31 cellular contexts compared by ENCODE assay signal in the genomic region with DNA sequence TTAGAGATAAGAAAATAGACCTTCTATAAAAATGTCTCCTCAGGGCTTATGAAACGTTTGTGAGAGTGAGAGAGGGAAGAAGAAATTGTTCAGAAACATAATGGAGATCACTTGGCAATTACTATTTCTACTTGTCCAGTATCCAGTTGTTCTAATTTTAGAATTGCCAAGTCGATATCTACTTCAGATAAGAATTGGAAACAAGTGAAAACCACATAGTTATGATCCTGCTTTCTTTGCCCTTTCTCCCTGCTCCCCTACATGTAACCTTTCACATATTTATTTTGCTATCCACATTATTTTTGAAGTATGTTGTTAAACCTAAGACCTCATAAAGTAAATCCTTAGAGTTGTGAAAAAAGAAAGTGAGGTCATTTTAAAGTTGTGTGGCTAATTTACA.
"Had no signal": no experiment of that assay in that cellular context is flagged by ENCODE, and none has a peak within 500 bp of the region (broad histone marks: within the 10 kb centered on the region; RNA-seq: fewer than 3 reads in every experiment).

No MANE protein-coding gene starts in this region.

- FAIRE-seq: frontal cortex had no signal

- H3K36me3 ChIP-seq: ascending aorta, breast epithelium, cardiac muscle cell, colonic mucosa had no signal

- H3K4me1 ChIP-seq: ascending aorta, breast epithelium, colonic mucosa had no signal

- H3K36me3 Mint-ChIP-seq: activated CD4-positive, alpha-beta memory T cell treated with anti-CD3 and anti-CD28 coated beads for 36 hours; activated naive CD4-positive, alpha-beta T cell treated with anti-CD3 and anti-CD28 coated beads, Interleukin-2, amount 10 ng/mL, durations not matched to agents 7 days and 5 days; activated naive CD4-positive, alpha-beta T cell treated with anti-CD3 and anti-CD28 coated beads, Interleukin-2, amount 50 U/mL, for 72 hours; activated naive CD8-positive, alpha-beta T cell treated with anti-CD3 and anti-CD28 coated beads, Interleukin-2, amount 10 ng/mL, durations not matched to agents 7 days and 5 days; brain had no signal

- H3K27me3 Mint-ChIP-seq: activated CD4-positive, alpha-beta memory T cell treated with anti-CD3 and anti-CD28 coated beads for 36 hours; activated CD4-positive, alpha-beta T cell treated with anti-CD3 and anti-CD28 coated beads for 36 hours; activated CD4-positive, alpha-beta T cell treated with anti-CD3 and anti-CD28 coated beads, Interleukin-2, amount 10 ng/mL, durations not matched to agents 24 days and 14 days; activated naive CD4-positive, alpha-beta T cell treated with anti-CD3 and anti-CD28 coated beads, Interleukin-2, amount 10 ng/mL, durations not matched to agents 7 days and 5 days; activated naive CD8-positive, alpha-beta T cell treated with anti-CD3 and anti-CD28 coated beads, Interleukin-2, amount 10 ng/mL, durations not matched to agents 7 days and 5 days; activated T-cell treated with anti-CD3 and anti-CD28 coated beads, Interleukin-2, amount 50 U/mL, for 24 hours; brain; T-helper 17 cell had no signal

- H3K27me3 ChIP-seq: ascending aorta, breast epithelium, cardiac muscle cell, colonic mucosa had no signal

- H3K27ac Mint-ChIP-seq: activated CD4-positive, alpha-beta memory T cell treated with anti-CD3 and anti-CD28 coated beads for 36 hours; activated CD4-positive, alpha-beta T cell treated with anti-CD3 and anti-CD28 coated beads for 36 hours; activated CD4-positive, alpha-beta T cell treated with anti-CD3 and anti-CD28 coated beads, Interleukin-2, amount 10 ng/mL, durations not matched to agents 24 days and 14 days; activated CD8-positive, alpha-beta T cell treated with anti-CD3 and anti-CD28 coated beads, Interleukin-2, amount 10 ng/mL, durations not matched to agents 7 days and 5 days; activated naive CD4-positive, alpha-beta T cell treated with anti-CD3 and anti-CD28 coated beads, Interleukin-2, amount 10 ng/mL, durations not matched to agents 7 days and 5 days; activated naive CD4-positive, alpha-beta T cell treated with anti-CD3 and anti-CD28 coated beads, Interleukin-2, amount 50 U/mL, for 72 hours; activated naive CD8-positive, alpha-beta T cell treated with anti-CD3 and anti-CD28 coated beads, Interleukin-2, amount 10 ng/mL, durations not matched to agents 7 days and 5 days; activated T-cell treated with anti-CD3 and anti-CD28 coated beads, Interleukin-2, amount 50 U/mL, for 24 hours; activated T-cell treated with anti-CD3 and anti-CD28 coated beads, Interleukin-2, amount 50 U/mL, for 72 hours; brain; T-helper 17 cell; T-helper 2 cell treated with Interferon-gamma antibody and Interleukin-4, amounts not matched to agents 5 μg/mL and 100 μg/mL, for 36 hours had no signal

- H3K9me3 Mint-ChIP-seq: activated CD4-positive, alpha-beta T cell treated with anti-CD3 and anti-CD28 coated beads, Interleukin-2, amount 10 ng/mL, durations not matched to agents 24 days and 14 days; brain had no signal

- H3K4me3 Mint-ChIP-seq: activated CD4-positive, alpha-beta memory T cell treated with anti-CD3 and anti-CD28 coated beads for 36 hours; activated CD4-positive, alpha-beta T cell treated with anti-CD3 and anti-CD28 coated beads for 36 hours; activated CD4-positive, alpha-beta T cell treated with anti-CD3 and anti-CD28 coated beads, Interleukin-2, amount 10 ng/mL, durations not matched to agents 24 days and 14 days; activated CD8-positive, alpha-beta T cell treated with anti-CD3 and anti-CD28 coated beads, Interleukin-2, amount 10 ng/mL, durations not matched to agents 7 days and 5 days; activated naive CD4-positive, alpha-beta T cell treated with anti-CD3 and anti-CD28 coated beads, Interleukin-2, amount 10 ng/mL, durations not matched to agents 7 days and 5 days; activated naive CD8-positive, alpha-beta T cell treated with anti-CD3 and anti-CD28 coated beads, Interleukin-2, amount 10 ng/mL, durations not matched to agents 7 days and 5 days; activated T-cell treated with anti-CD3 and anti-CD28 coated beads, Interleukin-2, amount 50 U/mL, for 24 hours; activated T-cell treated with anti-CD3 and anti-CD28 coated beads, Interleukin-2, amount 50 U/mL, for 72 hours; brain; T-helper 17 cell; T-helper 2 cell treated with Interferon-gamma antibody and Interleukin-4, amounts not matched to agents 5 μg/mL and 100 μg/mL, for 36 hours had no signal

- DNase-seq: activated CD4-positive, alpha-beta memory T cell treated with anti-CD3 and anti-CD28 coated beads for 36 hours; activated CD4-positive, alpha-beta T cell treated with anti-CD3 and anti-CD28 coated beads for 36 hours; activated CD4-positive, alpha-beta T cell treated with anti-CD3 and anti-CD28 coated beads, Interleukin-2, amount 10 ng/mL, durations not matched to agents 24 days and 14 days; activated CD4-positive, CD25-positive, alpha-beta regulatory T cell; activated CD4-positive, CD25-positive, alpha-beta regulatory T cell treated with anti-CD3 and anti-CD28 coated beads, Interleukin-2, amount 50 U/mL, for 72 hours; activated CD8-positive, alpha-beta memory T cell treated with anti-CD3 and anti-CD28 coated beads, Interleukin-2, amount 50 U/mL, for 48 hours; activated CD8-positive, alpha-beta T cell treated with anti-CD3 and anti-CD28 coated beads, Interleukin-2, amount 10 ng/mL, durations not matched to agents 7 days and 5 days; activated gamma-delta T cell; activated naive CD4-positive, alpha-beta T cell; activated naive CD4-positive, alpha-beta T cell treated with anti-CD3 and anti-CD28 coated beads, Interleukin-2, amount 10 ng/mL, durations not matched to agents 7 days and 5 days; activated naive CD8-positive, alpha-beta T cell treated with anti-CD3 and anti-CD28 coated beads, Interleukin-2, amount 10 ng/mL, durations not matched to agents 7 days and 5 days; activated T-cell treated with anti-CD3 and anti-CD28 coated beads for 4 hours; activated T-cell treated with anti-CD3 and anti-CD28 coated beads, Interleukin-2, amount 50 U/mL, for 24 hours; activated T-cell treated with anti-CD3 and anti-CD28 coated beads, Interleukin-2, amount 50 U/mL, for 72 hours; central memory CD4-positive, alpha-beta T cell; cerebellar nuclear complex; colonic mucosa; effector CD8-positive, alpha-beta T cell; foreskin fibroblast; SW 1271; T-helper 1 cell; T-helper 17 cell; T1000 had no signal

- H3K4me3 ChIP-seq: ascending aorta, breast epithelium, cardiac muscle cell, colonic mucosa had no signal

- H3K27ac ChIP-seq: ascending aorta, breast epithelium, cardiac muscle cell, colonic mucosa had no signal

- ATAC-seq: activated CD4-positive, alpha-beta T cell treated with anti-CD3 and anti-CD28 coated beads for 36 hours; activated CD8-positive, alpha-beta T cell treated with anti-CD3 and anti-CD28 coated beads, Interleukin-2, amount 10 ng/mL, durations not matched to agents 7 days and 5 days; activated naive CD4-positive, alpha-beta T cell treated with anti-CD3 and anti-CD28 coated beads, Interleukin-2, amount 50 U/mL, for 72 hours; activated T-cell treated with anti-CD3 and anti-CD28 coated beads, Interleukin-2, amount 50 U/mL, for 72 hours; esophagus mucosa; T-helper 17 cell had no signal

- H3K4me1 Mint-ChIP-seq: activated CD4-positive, alpha-beta T cell treated with anti-CD3 and anti-CD28 coated beads for 36 hours; activated CD4-positive, alpha-beta T cell treated with anti-CD3 and anti-CD28 coated beads, Interleukin-2, amount 10 ng/mL, durations not matched to agents 24 days and 14 days; activated naive CD4-positive, alpha-beta T cell treated with anti-CD3 and anti-CD28 coated beads, Interleukin-2, amount 10 ng/mL, durations not matched to agents 7 days and 5 days; activated naive CD8-positive, alpha-beta T cell treated with anti-CD3 and anti-CD28 coated beads, Interleukin-2, amount 10 ng/mL, durations not matched to agents 7 days and 5 days; brain; T-helper 17 cell had no signal

- H3K9me3 ChIP-seq: ascending aorta, breast epithelium, colonic mucosa had no signal
